18 cellular contexts compared by ENCODE assay signal in the genomic region with DNA sequence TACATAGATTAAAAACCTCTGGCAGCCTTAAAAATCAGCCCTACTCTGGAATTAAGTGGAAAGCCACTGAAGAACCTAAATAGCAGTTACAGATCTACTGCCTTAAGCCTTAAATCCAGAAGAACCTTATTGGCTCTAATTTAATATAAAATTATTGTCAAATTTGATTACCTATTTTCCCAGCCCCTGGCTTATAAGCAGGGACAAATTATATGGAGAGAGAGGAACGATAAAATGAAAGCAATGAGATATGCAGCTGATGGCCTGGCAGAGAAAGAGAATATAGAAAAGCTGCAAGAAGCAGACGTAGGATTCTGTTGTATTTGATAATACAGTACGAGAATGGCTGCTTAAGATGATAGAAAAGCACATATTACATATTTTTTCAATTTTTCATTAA.
A peak's percentile ranks its signal among the peaks of the same experiment; 100 is the strongest.
DNase-seq lines count a peak whose midpoint lies in the region; ATAC-seq and TF ChIP-seq lines count a peak whose summit lies in the region.
"Had no signal": no experiment of that assay in that cellular context is flagged by ENCODE, and none has a peak within 500 bp of the region (broad histone marks: within the 10 kb centered on the region; RNA-seq: fewer than 3 reads in every experiment).

No MANE protein-coding gene starts in this region.

- no peak for TF ChIP-seq CTCF in SK-N-SH (IDR thresholded peaks at IDR 0.05)

- no peaks in the 10 kb centered on the region for H3K9me3 ChIP-seq in SK-N-SH
- H3K9me3 ChIP-seq: BLaER1, Caco-2 had no signal

- peak overlapping the region in 1 of 2 experiments; percentile 96; a peak in 2 of 4 replicates for H3K27ac ChIP-seq in SK-N-SH (ENCODE audit: low read depth in 2 of 2, low read length in 1 of 2)
- H3K27ac ChIP-seq: 22Rv1, BLaER1, C4-2B, GM23248 had no signal

- no peaks in the 10 kb centered on the region for H3K9me2 ChIP-seq in SK-N-SH

- CTCF ChIA-PET in SK-N-SH (lab: Yijun Ruan, JAX), result interaction anchor here (1.0 to 1.2 kb wide), 2 partner anchors 9 to 164 kb away, joined by 3 to 9 read pairs; no protein-coding TSS in a partner anchor

- H3K9ac ChIP-seq in SK-N-SH, result no peak overlapping the region
- H3K9ac ChIP-seq: BLaER1, GM23248 had no signal

- ATAC-seq in HG02970 (IDR thresholded peaks at IDR 0.05; ENCODE audit: low FRiP score, unreplicated experiment), result no peak
- ATAC-seq: CD8-positive, alpha-beta T cell had no signal

- H3K4me1 ChIP-seq in SK-N-SH (ENCODE audit: control insufficient read depth in 1 of 2, insufficient read depth in 2 of 2, low read depth in 1 of 2, low read length in 1 of 2), result peaks cover 38 to 61% of the 10 kb centered on the region in 2 experiments

- no peaks in the 10 kb centered on the region for H3K79me2 ChIP-seq in SK-N-SH (ENCODE audit: insufficient read depth)

- H2AFZ ChIP-seq in SK-N-SH (ENCODE audit: low read depth), result no peak overlapping the region
- H2AFZ ChIP-seq: GM23248 had no signal

- H4K20me1 ChIP-seq in SK-N-SH (ENCODE audit: insufficient read depth), result no peaks in the 10 kb centered on the region
- H4K20me1 ChIP-seq: BLaER1 had no signal

- H3K4me3 ChIP-seq in SK-N-SH (ENCODE audit: low read depth in 2 of 2, low read length in 1 of 2), result no peak overlapping the region
- H3K4me3 ChIP-seq: BLaER1, GM23248 had no signal

- H3K27me3 ChIP-seq in SK-N-SH (ENCODE audit: insufficient read depth), result no peaks in the 10 kb centered on the region
- H3K27me3 ChIP-seq: BLaER1 had no signal

- peaks cover 28% of the 10 kb centered on the region for H3F3A ChIP-seq in SK-N-SH (replicated peaks; ENCODE audit: insufficient read depth)

- DNase-seq in NCI-H82 treated with DMSO at 0.1 percent for 48 hours (lab: John Stamatoyannopoulos, UW; ENCODE audit: unreplicated experiment) (peak; percentile 12), NCI-H82 (lab: John Stamatoyannopoulos, UW) (no peak), SK-N-SH (peak; percentile 37), left kidney (ENCODE audit: low read depth, low spot score) (peak; percentile 3), dermis blood vessel endothelial cell (no peak)
- DNase-seq: ACHN; Caco-2; CD4-positive, CD25-positive, alpha-beta regulatory T cell; CD8-positive, alpha-beta T cell; DMS153; DND-41; GM23248; H7; HCEC 1CT had no signal

- TF ChIP-seq RAD21 in SK-N-SH (IDR thresholded peaks at IDR 0.05; ENCODE audit: low read length), result no peak; the same call in 1 of the 2 replicates

- peak in 1 of 2 experiments; percentile 80; a peak in 2 of 4 replicates for TF ChIP-seq EP300 in SK-N-SH (IDR thresholded peaks at IDR 0.05; ENCODE audit: borderline replicate concordance in 1 of 2, low read depth in 1 of 2, low read length in 1 of 2)

- no peak overlapping the region for H3K4me2 ChIP-seq in SK-N-SH
- H3K4me2 ChIP-seq: BLaER1 had no signal

- POLR2A ChIA-PET in SK-N-SH (lab: Yijun Ruan, JAX), result interaction anchor here (0.6 kb wide), 1 partner anchor 200 kb away, joined by 5 read pairs; no protein-coding TSS in a partner anchor

- H3K36me3 ChIP-seq in SK-N-SH (replicated peaks in 1 of 2; ENCODE audit: control insufficient read depth in 1 of 2, insufficient read depth in 2 of 2, low read length in 1 of 2), result peaks cover under 1 to 7% of the 10 kb centered on the region in 2 experiments
- H3K36me3 ChIP-seq: BLaER1 had no signal

- WGBS in SK-N-SH (ENCODE audit: low lambda C conversion rate), result 50% methylated on average over 3 of the region's 3 CpGs

TF ChIP-seq in SK-N-SH, 30 proteins besides CTCF, POLR2A, EP300 and RAD21:
- no peak for TF ChIP-seq FOSL2 (IDR thresholded peaks at IDR 0.05; ENCODE audit: borderline replicate concordance, low read depth)
- no peak for TF ChIP-seq FOXM1 (IDR thresholded peaks at IDR 0.05; ENCODE audit: low read depth)
- peak; percentile 62 for TF ChIP-seq CHD2 (IDR thresholded peaks at IDR 0.05; ENCODE audit: low read length, partially characterized antibody)
- TF ChIP-seq, protein P1, sequence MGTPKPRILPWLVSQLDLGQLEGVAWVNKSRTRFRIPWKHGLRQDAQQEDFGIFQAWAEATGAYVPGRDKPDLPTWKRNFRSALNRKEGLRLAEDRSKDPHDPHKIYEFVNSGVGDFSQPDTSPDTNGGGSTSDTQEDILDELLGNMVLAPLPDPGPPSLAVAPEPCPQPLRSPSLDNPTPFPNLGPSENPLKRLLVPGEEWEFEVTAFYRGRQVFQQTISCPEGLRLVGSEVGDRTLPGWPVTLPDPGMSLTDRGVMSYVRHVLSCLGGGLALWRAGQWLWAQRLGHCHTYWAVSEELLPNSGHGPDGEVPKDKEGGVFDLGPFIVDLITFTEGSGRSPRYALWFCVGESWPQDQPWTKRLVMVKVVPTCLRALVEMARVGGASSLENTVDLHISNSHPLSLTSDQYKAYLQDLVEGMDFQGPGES (IDR thresholded peaks at IDR 0.05; ENCODE audit: low read depth, low read length), result no peak
- TF ChIP-seq TEAD4 (IDR thresholded peaks at IDR 0.05; ENCODE audit: borderline replicate concordance, insufficient read depth), result no peak
- peak; percentile 78 for TF ChIP-seq GATA2 (CRISPR knock-in tag; IDR thresholded peaks at IDR 0.05)
- no peak for TF ChIP-seq RXRA (IDR thresholded peaks at IDR 0.05; ENCODE audit: borderline replicate concordance, low read depth)
- TF ChIP-seq RCOR1 (IDR thresholded peaks at IDR 0.05; ENCODE audit: low read length), result peak; percentile 80
- no peak for TF ChIP-seq POLR2AphosphoS5 (IDR thresholded peaks at IDR 0.05; ENCODE audit: low read depth, low read length)
- 0 out of 2 replicates have a peak, but pooled peaks have one; percentile 46 for TF ChIP-seq FOXJ3 (CRISPR knock-in tag; IDR thresholded peaks at IDR 0.05)
- TF ChIP-seq, protein P2, sequence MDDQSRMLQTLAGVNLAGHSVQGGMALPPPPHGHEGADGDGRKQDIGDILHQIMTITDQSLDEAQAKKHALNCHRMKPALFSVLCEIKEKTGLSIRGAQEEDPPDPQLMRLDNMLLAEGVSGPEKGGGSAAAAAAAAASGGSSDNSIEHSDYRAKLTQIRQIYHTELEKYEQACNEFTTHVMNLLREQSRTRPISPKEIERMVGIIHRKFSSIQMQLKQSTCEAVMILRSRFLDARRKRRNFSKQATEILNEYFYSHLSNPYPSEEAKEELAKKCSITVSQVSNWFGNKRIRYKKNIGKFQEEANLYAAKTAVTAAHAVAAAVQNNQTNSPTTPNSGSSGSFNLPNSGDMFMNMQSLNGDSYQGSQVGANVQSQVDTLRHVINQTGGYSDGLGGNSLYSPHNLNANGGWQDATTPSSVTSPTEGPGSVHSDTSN (IDR thresholded peaks at IDR 0.05), result no peak
TF ChIP-seq in SK-N-SH: peak in this region for 4.

Comparison
In these comparisons a context has a peak if more than half of its experiments do, and no peak if none do; other contexts are left out.
1. DNase-seq: peak in NCI-H82 treated with DMSO at 0.1 percent for 48 hours (single experiment), SK-N-SH (single experiment) and left kidney (single experiment); none in NCI-H82 (single experiment) and dermis blood vessel endothelial cell (single experiment).